8 cellular contexts compared by ENCODE assay signal in genomic region chr18:23825978-23826405, GRCh38.
DNase-seq lines count a peak whose midpoint lies in the region; ATAC-seq and TF ChIP-seq lines count a peak whose summit lies in the region.

No MANE protein-coding gene starts in this region.

- ATAC-seq in HG02798 (IDR thresholded peaks at IDR 0.05; ENCODE audit: poor library complexity, unreplicated experiment), result no peak
- no peak for ATAC-seq in GM19035 (IDR thresholded peaks at IDR 0.05; ENCODE audit: unreplicated experiment)
- ATAC-seq in GM18502 (IDR thresholded peaks at IDR 0.05; ENCODE audit: poor library complexity, unreplicated experiment), result no peak

- DNase-seq in G401 (ENCODE audit: low spot score) (peak; percentile 19), dedifferentiated amniotic fluid mesenchymal stem cell (ENCODE audit: extremely low spot score) (peak; percentile 57), myocyte (ENCODE audit: low read depth) (peak; percentile 86), DMS 273 (lab: John Stamatoyannopoulos, UW; ENCODE audit: unreplicated experiment) (no peak)

- no peak; the same call in 1 of the 2 replicates for TF ChIP-seq EP300 in Ishikawa (IDR thresholded peaks at IDR 0.05; ENCODE audit: borderline replicate concordance)

- in situ Hi-C loops in G401 (cut with HindIII; ENCODE audit: low sequenced_read_pairs), result no loop called here

- no peak for TF ChIP-seq RAD21 in Ishikawa (IDR thresholded peaks at IDR 0.05; ENCODE audit: low read depth)

TF ChIP-seq in Ishikawa, 13 proteins besides CTCF, POLR2A, EP300 and RAD21:
- TF ChIP-seq NFIC (IDR thresholded peaks at IDR 0.05), result 0 out of 2 replicates have a peak, but pooled peaks have one; percentile 27
- TF ChIP-seq EGR1 (IDR thresholded peaks at IDR 0.05), result no peak
